10 cellular contexts compared by ENCODE assay signal in genomic region chr17:75535119-75535537, GRCh38. TPM values are rescaled to one million over a fixed set of nuclear protein-coding genes. Genes with fewer than 3 reads are reported as not detected.
DNase-seq lines count a peak whose midpoint lies in the region; ATAC-seq and TF ChIP-seq lines count a peak whose summit lies in the region.
"Had no signal": no experiment of that assay in that cellular context is flagged by ENCODE, and none has a peak within 500 bp of the region (broad histone marks: within the 10 kb centered on the region; RNA-seq: fewer than 3 reads in every experiment).

No MANE protein-coding gene starts in this region.

- H3K27me3 ChIP-seq in endodermal cell (ENCODE audit: control insufficient read depth, insufficient read depth, low read length, poor library complexity, severe bottlenecking): no peaks in the 10 kb centered on the region

- H3K9me3 Mint-ChIP-seq in endodermal cell (no peaks in the 10 kb centered on the region), CD14-positive monocyte (no peaks in the 10 kb centered on the region)

- H3K9me3 ChIP-seq in endodermal cell (ENCODE audit: control insufficient read depth, low read length): no peaks in the 10 kb centered on the region

- H3K27me3 Mint-ChIP-seq in endodermal cell (ENCODE audit: insufficient read depth) (no peaks in the 10 kb centered on the region), CD14-positive monocyte (ENCODE audit: low read depth in 3 of 3) (peaks cover 1 to 14% (median 4%) of the 10 kb centered on the region in 3 donors)

- no peak overlapping the region for H3K9ac ChIP-seq in endodermal cell (ENCODE audit: extremely low read depth, low read length, poor library complexity, severe bottlenecking)

- TF ChIP-seq CTCF in endodermal cell (conservative IDR thresholded peaks at IDR 0.05) (no peak), CD14-positive monocyte (IDR thresholded peaks at IDR 0.05) (no peak)

- peaks cover 7% of the 10 kb centered on the region for H3K4me1 ChIP-seq in endodermal cell (ENCODE audit: control insufficient read depth, insufficient read depth, low read length)

- peak; percentile 51 for DNase-seq in GM19240 (ENCODE audit: insufficient read length, low spot score)
- DNase-seq in activated CD4-positive, alpha-beta T cell treated with anti-CD3 and anti-CD28 coated beads, Interleukin-2, amount 50 U/mL, for 4 hours: peak; percentile 28 to 45
- no peak for DNase-seq in endodermal cell
- DNase-seq in stimulated activated CD8-positive, alpha-beta memory T cell treated with anti-CD3 and anti-CD28 coated beads, Interleukin-12 subunit alpha, Interleukin-12 subunit beta, amount 100 ng/mL, for 1 hour (ENCODE audit: low read depth): peak; percentile 41
- DNase-seq in NCI-H774 (lab: John Stamatoyannopoulos, UW): no peak
- no peak for DNase-seq in CD14-positive monocyte (ENCODE audit: low spot score)
- no peak for DNase-seq in HEK293T (ENCODE audit: extremely low spot score)
- DNase-seq: GDM1 had no signal

- H3K36me3 ChIP-seq in endodermal cell (ENCODE audit: control insufficient read depth, insufficient read depth, low read length): peaks cover 5% of the 10 kb centered on the region

- WGBS in endodermal cell (ENCODE audit: insufficient coverage in 1 of 2, insufficient read length in 1 of 2), 2 experiments: 88 to 90% methylated on average over 7 to 15 of the region's 15 CpGs

- H3K4me3 Mint-ChIP-seq in endodermal cell (no peak overlapping the region), CD14-positive monocyte (peak overlapping the region in 1 of 2 donors; percentile 37)

- CTCF ChIA-PET in HEK293T (lab: Yijun Ruan, JAX): no interaction called here

- no peak overlapping the region for H3K27ac ChIP-seq in endodermal cell (ENCODE audit: low read depth, low read length)

- no peak for ATAC-seq in GM19328 (IDR thresholded peaks at IDR 0.05; ENCODE audit: unreplicated experiment)
- ATAC-seq: sciatic nerve had no signal

- H3K4me1 Mint-ChIP-seq in endodermal cell (peaks cover 27% of the 10 kb centered on the region), CD14-positive monocyte (peaks cover 5% of the 10 kb centered on the region)

- H3K36me3 Mint-ChIP-seq in endodermal cell (ENCODE audit: low read depth) (peaks cover 29% of the 10 kb centered on the region), CD14-positive monocyte (no peaks in the 10 kb centered on the region)

- H3K27ac Mint-ChIP-seq in endodermal cell (peak overlapping the region; percentile 85), CD14-positive monocyte (peak overlapping the region in 1 of 7 donors; percentile 26)

- intact Hi-C loops in CD14-positive monocyte (cut with micrococcal nuclease): no loop called here

- H3K4me3 ChIP-seq in endodermal cell (ENCODE audit: low read length): no peak overlapping the region

- POLR2A ChIA-PET in HEK293T (lab: Yijun Ruan, JAX): interaction anchor here (1.5 kb wide), 2 partner anchors 8 to 10 kb away, joined by 4 to 7 read pairs; partner anchors contain the start of gene LLGL2

TF ChIP-seq in HEK293T, 16 proteins besides CTCF, POLR2A, EP300 and RAD21:
- TF ChIP-seq TARDBP (IDR thresholded peaks at IDR 0.05) (no peak), BHLHE40 (IDR thresholded peaks at IDR 0.05; ENCODE audit: borderline replicate concordance) (no peak), ARNT (IDR thresholded peaks at IDR 0.05) (no peak), NFRKB (IDR thresholded peaks at IDR 0.05) (no peak), ZNF384 (IDR thresholded peaks at IDR 0.05) (no peak), SUZ12 (IDR thresholded peaks at IDR 0.05) (no peak), HDGF (IDR thresholded peaks at IDR 0.05; ENCODE audit: borderline replicate concordance) (no peak), FOXA1 (IDR thresholded peaks at IDR 0.05) (no peak), FOXM1 (IDR thresholded peaks at IDR 0.05; ENCODE audit: borderline replicate concordance) (no peak), CTBP1 (IDR thresholded peaks at IDR 0.05; ENCODE audit: borderline replicate concordance) (no peak)

RNA-seq across cellular contexts. Expression of gene LLGL2, which starts 9.6 kb away (rescaled TPM):
- 100 to 1,000 TPM; 128 to 149 TPM for total RNA-seq in endodermal cell
- 20.2 TPM for polyA plus RNA-seq in endodermal cell (2013, experiment 1 of 2)
- 16.5 TPM for polyA plus RNA-seq in endodermal cell (2013, experiment 2 of 2)
- 1 to 10 TPM; 4.8 to 7.5 TPM for polyA plus RNA-seq in CD14-positive monocyte

RNA-seq across cellular contexts. Expression of gene TSEN54, which starts 18.8 kb away (rescaled TPM):
- total RNA-seq in endodermal cell: 10 to 100 TPM; 37.7 to 39.1 TPM
- 30.2 TPM for polyA plus RNA-seq in endodermal cell (2013, experiment 1 of 2)
- 32.7 TPM for polyA plus RNA-seq in endodermal cell (2013, experiment 2 of 2)
- 10 to 100 TPM; 11.8 to 13.6 TPM for polyA plus RNA-seq in CD14-positive monocyte

RNA-seq across cellular contexts. Expression of gene CASKIN2, which starts 19.8 kb away (rescaled TPM):
- total RNA-seq in endodermal cell: 10 to 100 TPM; 26.4 to 31.0 TPM
- 14.9 TPM for polyA plus RNA-seq in endodermal cell (2013, experiment 1 of 2)
- 11.8 TPM for polyA plus RNA-seq in endodermal cell (2013, experiment 2 of 2)
- not detected for polyA plus RNA-seq in CD14-positive monocyte

RNA-seq across cellular contexts. Expression of gene MYO15B, which starts 52.5 kb away (rescaled TPM):
- 100 to 1,000 TPM in 1 of 2 donors, 10 to 100 TPM in 1; 89.0 to 123 TPM for total RNA-seq in endodermal cell
- 22.2 TPM for polyA plus RNA-seq in endodermal cell (2013, experiment 1 of 2)
- polyA plus RNA-seq in endodermal cell (2013, experiment 2 of 2): 14.5 TPM
- polyA plus RNA-seq in CD14-positive monocyte: under 1 TPM; 0.17 to 0.62 TPM

Comparison
In these comparisons a context has a peak if more than half of its experiments do, and no peak if none do; other contexts are left out.
1. DNase-seq: peak in GM19240 (single experiment), activated CD4-positive, alpha-beta T cell treated with anti-CD3 and anti-CD28 coated beads, Interleukin-2, amount 50 U/mL, for 4 hours (2 of 2) and stimulated activated CD8-positive, alpha-beta memory T cell treated with anti-CD3 and anti-CD28 coated beads, Interleukin-12 subunit alpha, Interleukin-12 subunit beta, amount 100 ng/mL, for 1 hour (single experiment); none in endodermal cell (single experiment), NCI-H774 (single experiment), CD14-positive monocyte (single experiment) and HEK293T (single experiment).